2 cellular contexts compared by ENCODE assay signal in the genomic region with DNA sequence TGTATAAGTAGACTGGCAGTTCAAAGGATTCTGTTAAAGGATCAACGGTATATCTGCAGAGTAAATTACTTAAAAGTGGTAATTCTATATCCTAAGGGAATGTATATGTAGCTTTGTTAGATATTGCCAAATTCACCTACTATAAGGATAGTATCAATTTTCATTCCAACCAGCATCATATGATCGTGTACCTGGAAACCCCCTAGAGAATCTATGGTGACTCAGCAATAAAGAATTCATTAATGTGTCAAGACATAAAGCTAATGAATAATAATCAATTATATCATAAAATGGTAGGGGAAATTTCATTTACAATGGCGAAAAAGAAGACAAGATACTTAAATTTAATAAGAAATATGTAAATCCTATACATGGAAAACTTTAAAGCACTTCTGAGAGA.
TF ChIP-seq lines count a peak whose summit lies in the region.

No MANE protein-coding gene starts in this region.

TF ChIP-seq in HepG2, 621 proteins besides CTCF, POLR2A, EP300 and RAD21 (continued from another document):
- TF ChIP-seq, protein P1, sequence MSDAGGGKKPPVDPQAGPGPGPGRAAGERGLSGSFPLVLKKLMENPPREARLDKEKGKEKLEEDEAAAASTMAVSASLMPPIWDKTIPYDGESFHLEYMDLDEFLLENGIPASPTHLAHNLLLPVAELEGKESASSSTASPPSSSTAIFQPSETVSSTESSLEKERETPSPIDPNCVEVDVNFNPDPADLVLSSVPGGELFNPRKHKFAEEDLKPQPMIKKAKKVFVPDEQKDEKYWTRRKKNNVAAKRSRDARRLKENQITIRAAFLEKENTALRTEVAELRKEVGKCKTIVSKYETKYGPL (CRISPR knock-in tag; IDR thresholded peaks at IDR 0.05): no peak
- TF ChIP-seq NFE2L2 (IDR thresholded peaks at IDR 0.05; ENCODE audit: low read length): peak; percentile 78
- TF ChIP-seq ZNF720 (CRISPR knock-in tag; IDR thresholded peaks at IDR 0.05): no peak
- TF ChIP-seq MAFF (IDR thresholded peaks at IDR 0.05; ENCODE audit: low read depth, low read length): 0 out of 2 replicates have a peak, but pooled peaks have one; percentile 38
TF ChIP-seq in HepG2: peak in this region for 3.

TF ChIP-seq in IMR-90, 13 proteins besides CTCF, POLR2A, EP300 and RAD21 (continued from another document):
- TF ChIP-seq, protein P2, sequence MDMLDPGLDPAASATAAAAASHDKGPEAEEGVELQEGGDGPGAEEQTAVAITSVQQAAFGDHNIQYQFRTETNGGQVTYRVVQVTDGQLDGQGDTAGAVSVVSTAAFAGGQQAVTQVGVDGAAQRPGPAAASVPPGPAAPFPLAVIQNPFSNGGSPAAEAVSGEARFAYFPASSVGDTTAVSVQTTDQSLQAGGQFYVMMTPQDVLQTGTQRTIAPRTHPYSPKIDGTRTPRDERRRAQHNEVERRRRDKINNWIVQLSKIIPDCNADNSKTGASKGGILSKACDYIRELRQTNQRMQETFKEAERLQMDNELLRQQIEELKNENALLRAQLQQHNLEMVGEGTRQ (IDR thresholded peaks at IDR 0.05; ENCODE audit: low read depth, low read length): no peak
